ENCODE assay signal across 16 cellular contexts in the genomic region with DNA sequence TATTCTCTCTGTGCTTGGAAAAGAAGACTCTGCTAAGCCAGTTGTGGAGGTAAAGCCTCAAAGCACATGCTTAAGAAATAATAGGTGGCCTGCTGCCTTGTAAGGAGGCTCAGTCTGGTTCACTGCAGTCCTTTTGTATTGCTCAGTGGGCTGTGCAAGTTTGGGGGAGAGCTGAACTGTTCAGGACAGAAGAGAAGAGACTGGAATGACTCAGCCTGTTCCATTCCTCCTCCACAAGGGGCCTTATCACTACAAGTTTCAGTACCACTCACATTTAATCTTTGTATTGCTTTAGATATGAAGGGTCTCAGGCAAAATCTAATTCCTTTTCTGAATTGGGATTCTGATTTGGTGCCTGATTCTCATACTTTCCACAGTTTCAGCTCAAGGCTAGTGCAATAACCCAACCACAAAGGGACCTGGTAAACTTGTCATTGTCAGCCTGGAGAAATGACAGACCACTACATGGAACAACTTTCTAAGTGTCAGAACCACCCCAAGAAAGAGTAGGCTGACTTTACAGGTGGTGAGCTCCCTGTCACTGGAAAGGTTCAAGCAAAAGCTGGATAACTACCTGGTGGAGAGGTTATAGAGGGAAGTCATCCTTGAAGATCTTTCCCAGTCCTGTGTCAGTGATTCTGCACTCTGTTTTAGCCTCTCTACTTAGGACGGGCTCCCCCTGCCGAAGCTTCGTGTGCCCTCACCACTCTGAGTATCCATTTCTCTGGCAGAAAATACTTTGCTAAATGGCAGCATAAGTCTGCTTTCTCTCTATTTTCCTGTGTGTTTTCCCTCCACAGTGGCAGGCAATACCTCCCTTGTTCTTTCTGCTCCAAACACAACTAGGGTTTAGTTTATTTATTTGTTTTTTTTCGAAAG.
DNase-seq lines count a peak whose midpoint lies in the region; TF ChIP-seq lines count a peak whose summit lies in the region.
"Had no signal": no experiment of that assay in that cellular context is flagged by ENCODE, and none has a peak within 500 bp of the region (broad histone marks: within the 10 kb centered on the region; RNA-seq: fewer than 3 reads in every experiment).

No MANE protein-coding gene starts in this region.

- CTCF ChIA-PET in GM10248 (lab: Yijun Ruan, JAX): interaction anchor here (0.9 to 13.7 kb wide), 5 partner anchors 8 to 132 kb away, joined by 3 to 211 read pairs (median 3); no protein-coding TSS in a partner anchor

- TF ChIP-seq CTCF in AG09319 (IDR thresholded peaks at IDR 0.05; ENCODE audit: low read depth, low read length) (peak; percentile 20), GM10248 (IDR thresholded peaks at IDR 0.05; ENCODE audit: control extremely low read depth, extremely low read depth, low read depth, missing control alignments) (peak; percentile 14), NB4 (IDR thresholded peaks at IDR 0.05; ENCODE audit: low read depth, low read length) (peak; percentile 26), endodermal cell (conservative IDR thresholded peaks at IDR 0.05) (peak; percentile 27)

- 72 to 83% methylated on average over 4 of the region's 4 CpGs for whole genome bisulfite sequencing in endodermal cell (ENCODE audit: insufficient coverage in 1 of 2, insufficient read length in 1 of 2), 2 experiments

- H3K27me3 ChIP-seq in endodermal cell (ENCODE audit: control insufficient read depth, insufficient read depth, low read length, poor library complexity, severe bottlenecking): peaks cover 8% of the 10 kb centered on the region
- H3K27me3 ChIP-seq in effector memory CD4-positive, alpha-beta T cell (replicated peaks; ENCODE audit: control insufficient read depth, insufficient read depth, low read length, poor library complexity, severe bottlenecking): no peaks in the 10 kb centered on the region
- H3K27me3 ChIP-seq: transverse colon had no signal

- H3K36me3 Mint-ChIP-seq in endodermal cell (ENCODE audit: low read depth): no peaks in the 10 kb centered on the region
- H3K36me3 Mint-ChIP-seq: CD4-positive, CD25-positive, alpha-beta regulatory T cell; naive thymus-derived CD8-positive, alpha-beta T cell had no signal

- no peak overlapping the region for H3K27ac ChIP-seq in endodermal cell (ENCODE audit: low read depth, low read length)
- no peak overlapping the region for H3K27ac ChIP-seq in effector memory CD4-positive, alpha-beta T cell (ENCODE audit: insufficient read depth, low read length, poor library complexity, severe bottlenecking)
- H3K27ac ChIP-seq: esophagus squamous epithelium, transverse colon had no signal

- no peak overlapping the region for H3K4me3 ChIP-seq in NB4 (ENCODE audit: low read depth, low read length)
- H3K4me3 ChIP-seq in endodermal cell (ENCODE audit: low read length): no peak overlapping the region
- H3K4me3 ChIP-seq in effector memory CD4-positive, alpha-beta T cell (ENCODE audit: insufficient read depth, low read depth, low read length, poor library complexity, severe bottlenecking): no peak overlapping the region
- H3K4me3 ChIP-seq: esophagus squamous epithelium, transverse colon had no signal

- H3K27me3 Mint-ChIP-seq in endodermal cell (ENCODE audit: insufficient read depth): no peaks in the 10 kb centered on the region
- H3K27me3 Mint-ChIP-seq: CD4-positive, CD25-positive, alpha-beta regulatory T cell had no signal

- H3K4me3 Mint-ChIP-seq in endodermal cell: no peak overlapping the region
- H3K4me3 Mint-ChIP-seq: activated CD4-positive, alpha-beta memory T cell treated with anti-CD3 and anti-CD28 coated beads, Interleukin-2, amount 10 ng/mL, durations not matched to agents 7 days and 5 days; CD4-positive, CD25-positive, alpha-beta regulatory T cell; dendritic cell treated with granulocyte-macrophage colony-stimulating factor and Interleukin-4, amounts not matched to agents 40 ng/mL and 50 ng/mL, for 4 days; naive thymus-derived CD8-positive, alpha-beta T cell; T-helper 2 cell treated with Interferon-gamma antibody and Interleukin-4, amounts not matched to agents 5 μg/mL and 100 μg/mL, for 36 hours had no signal

- no peaks in the 10 kb centered on the region for H3K9me3 ChIP-seq in endodermal cell (ENCODE audit: control insufficient read depth, low read length)
- H3K9me3 ChIP-seq in effector memory CD4-positive, alpha-beta T cell (ENCODE audit: control insufficient read depth, low read length): no peaks in the 10 kb centered on the region
- H3K9me3 ChIP-seq: esophagus squamous epithelium, transverse colon had no signal

- DNase-seq in AG09319 (ENCODE audit: extremely low read depth, low read depth) (no peak), GM10248 (ENCODE audit: extremely low spot score) (no peak), NB4 (ENCODE audit: low read depth) (no peak), endodermal cell (no peak), activated T-cell treated with anti-CD3 and anti-CD28 coated beads for 4 hours (no peak), T-helper 2 cell (no peak)
- DNase-seq in effector memory CD4-positive, alpha-beta T cell: no peak
- no peak for DNase-seq in stimulated activated CD4-positive, alpha-beta T cell treated with anti-CD3 and anti-CD28 coated beads, Interleukin-4, amount 100 ng/mL, for 4 hours
- DNase-seq: activated CD4-positive, alpha-beta memory T cell treated with anti-CD3 and anti-CD28 coated beads, Interleukin-2, amount 10 ng/mL, durations not matched to agents 7 days and 5 days; CD4-positive, CD25-positive, alpha-beta regulatory T cell; esophagus squamous epithelium; MV-4-11; naive thymus-derived CD8-positive, alpha-beta T cell; transverse colon had no signal

- POLR2A ChIA-PET in GM10248 (lab: Yijun Ruan, JAX): no interaction called here

- no peaks in the 10 kb centered on the region for H3K9me3 Mint-ChIP-seq in endodermal cell
- H3K9me3 Mint-ChIP-seq: activated CD4-positive, alpha-beta memory T cell treated with anti-CD3 and anti-CD28 coated beads, Interleukin-2, amount 10 ng/mL, durations not matched to agents 7 days and 5 days; CD4-positive, CD25-positive, alpha-beta regulatory T cell; dendritic cell treated with granulocyte-macrophage colony-stimulating factor and Interleukin-4, amounts not matched to agents 40 ng/mL and 50 ng/mL, for 4 days; naive thymus-derived CD8-positive, alpha-beta T cell; T-helper 2 cell treated with Interferon-gamma antibody and Interleukin-4, amounts not matched to agents 5 μg/mL and 100 μg/mL, for 36 hours had no signal

- no peak overlapping the region for H3K9ac ChIP-seq in endodermal cell (ENCODE audit: extremely low read depth, low read length, poor library complexity, severe bottlenecking)

- TF ChIP-seq POLR2A in NB4 (IDR thresholded peaks at IDR 0.05; ENCODE audit: extremely low read depth, insufficient read length): no peak

- H3K4me1 Mint-ChIP-seq in endodermal cell: peaks cover 11% of the 10 kb centered on the region
- H3K4me1 Mint-ChIP-seq: activated CD4-positive, alpha-beta memory T cell treated with anti-CD3 and anti-CD28 coated beads, Interleukin-2, amount 10 ng/mL, durations not matched to agents 7 days and 5 days; CD4-positive, CD25-positive, alpha-beta regulatory T cell; naive thymus-derived CD8-positive, alpha-beta T cell had no signal

- no peaks in the 10 kb centered on the region for H3K36me3 ChIP-seq in endodermal cell (ENCODE audit: control insufficient read depth, insufficient read depth, low read length)
- no peaks in the 10 kb centered on the region for H3K36me3 ChIP-seq in effector memory CD4-positive, alpha-beta T cell (ENCODE audit: control insufficient read depth, insufficient read depth, low read length)
- H3K36me3 ChIP-seq: esophagus squamous epithelium, transverse colon had no signal

- H3K27ac Mint-ChIP-seq in endodermal cell: no peak overlapping the region
- H3K27ac Mint-ChIP-seq: activated CD4-positive, alpha-beta memory T cell treated with anti-CD3 and anti-CD28 coated beads, Interleukin-2, amount 10 ng/mL, durations not matched to agents 7 days and 5 days; CD4-positive, CD25-positive, alpha-beta regulatory T cell; dendritic cell treated with granulocyte-macrophage colony-stimulating factor and Interleukin-4, amounts not matched to agents 40 ng/mL and 50 ng/mL, for 4 days; naive thymus-derived CD8-positive, alpha-beta T cell; T-helper 2 cell treated with Interferon-gamma antibody and Interleukin-4, amounts not matched to agents 5 μg/mL and 100 μg/mL, for 36 hours had no signal

- peaks cover 3% of the 10 kb centered on the region for H3K4me1 ChIP-seq in endodermal cell (ENCODE audit: control insufficient read depth, insufficient read depth, low read length)
- H3K4me1 ChIP-seq in effector memory CD4-positive, alpha-beta T cell (ENCODE audit: control insufficient read depth, insufficient read depth, low read length, poor library complexity, severe bottlenecking): no peaks in the 10 kb centered on the region
- H3K4me1 ChIP-seq: esophagus squamous epithelium, transverse colon had no signal
